1 cellular context compared by ENCODE assay signal in genomic region chr19:13399746-13400145, GRCh38.
TF ChIP-seq lines count a peak whose summit lies in the region.

No MANE protein-coding gene starts in this region.

TF ChIP-seq in H1, 55 proteins besides CTCF, POLR2A, EP300 and RAD21:
- TF ChIP-seq KDM1A (IDR thresholded peaks at IDR 0.05; ENCODE audit: borderline replicate concordance, low read length): peak; percentile 47; the same call in 1 of the 2 replicates
- TF ChIP-seq CHD7 (IDR thresholded peaks at IDR 0.05; ENCODE audit: insufficient replicate concordance, low read length): no peak
